In genomic region chr2:111500536-111501062, GRCh38 we compare ENCODE assay signal across 7 cellular contexts.
A peak's percentile ranks its signal among the peaks of the same experiment; 100 is the strongest.
DNase-seq lines count a peak whose midpoint lies in the region; ATAC-seq, FAIRE-seq and TF ChIP-seq lines count a peak whose summit lies in the region.
"Not testable (repeated sequence)": the region's sequence is repeated elsewhere in the genome, so short reads cannot be mapped to it uniquely, and the experiment has no call there.

No MANE protein-coding gene starts in this region.

- H3K4me1 ChIP-seq in CD4-positive, CD25-positive, alpha-beta regulatory T cell (ENCODE audit: control insufficient read depth, insufficient read depth, low read length, poor library complexity, severe bottlenecking); GM12878 (ENCODE audit: control insufficient read depth, insufficient read depth, low read length): not testable (repeated sequence)
- peaks cover 10% of the 10 kb centered on the region for H3K4me1 ChIP-seq in IMR-90 (ENCODE audit: control insufficient read depth, insufficient read depth, low read length)

- H3K36me3 ChIP-seq in CD4-positive, CD25-positive, alpha-beta regulatory T cell (ENCODE audit: control insufficient read depth, insufficient read depth, low read length); IMR-90 (ENCODE audit: control insufficient read depth, insufficient read depth, low read length); GM12878 (ENCODE audit: control insufficient read depth in 2 of 2, insufficient read depth in 2 of 2, low read length in 1 of 2): not testable (repeated sequence)

- TF ChIP-seq CTCF in IMR-90 (conservative IDR thresholded peaks at IDR 0.05; ENCODE audit: low read depth, low read length); GM12878 (IDR thresholded peaks at IDR 0.05 in 2 of 3, conservative IDR thresholded peaks at IDR 0.05 in 1 of 3; ENCODE audit: control insufficient read depth in 2 of 3, extremely low read depth in 1 of 3, insufficient read depth in 1 of 3, low read depth in 3 of 3, low read length in 3 of 3): not testable (repeated sequence)

- not testable (repeated sequence) for H2AK5ac ChIP-seq in IMR-90 (ENCODE audit: low read depth, low read length)

- WGBS in IMR-90 (ENCODE audit: extremely low coverage in 2 of 2, insufficient read length in 1 of 2), 2 experiments, result no CpG with 5 or more reads among the region's 3 CpGs
- WGBS in GM12878 (ENCODE audit: insufficient coverage, insufficient replicate concordance, low lambda C conversion rate, missing lambda C conversion rate), result 0% methylated on average over 2 of the region's 3 CpGs

- not testable (repeated sequence) for DNase-seq in CD4-positive, CD25-positive, alpha-beta regulatory T cell; GM12878 (ENCODE audit: low read depth, low spot score)
- DNase-seq in IMR-90 (peak; percentile 18), renal cortical epithelial cell (ENCODE audit: low read depth) (peak; percentile 16)

- not testable (repeated sequence) for H3K4me1 Mint-ChIP-seq in CD4-positive, CD25-positive, alpha-beta regulatory T cell

- POLR2A ChIA-PET in IMR-90 (lab: Charles Lee; ENCODE audit: unreplicated experiment); GM12878 (lab: Charles Lee): not testable (repeated sequence)

- FAIRE-seq in GM12878 (lab: Jason Lieb, UNC), result not testable (repeated sequence)

- H3K79me1 ChIP-seq in IMR-90 (ENCODE audit: low read depth in 1 of 2, low read length in 2 of 2), result peaks cover 3 to 12% of the 10 kb centered on the region in 2 experiments; a peak in 2 of 4 replicates

- not testable (repeated sequence) for H3K9me3 Mint-ChIP-seq in CD4-positive, CD25-positive, alpha-beta regulatory T cell

- not testable (repeated sequence) for H3K27me3 ChIP-seq in CD4-positive, CD25-positive, alpha-beta regulatory T cell (ENCODE audit: control insufficient read depth, insufficient read depth, low read length); IMR-90 (ENCODE audit: control insufficient read depth, insufficient read depth, low read length); GM12878 (replicated peaks in 1 of 2; ENCODE audit: control insufficient read depth in 2 of 2, insufficient read depth in 2 of 2, low read length in 1 of 2)

- peak overlapping the region; percentile 74 for H2BK5ac ChIP-seq in IMR-90 (ENCODE audit: low read depth, low read length, poor library complexity, severe bottlenecking)

- not testable (repeated sequence) for H3K4me3 ChIP-seq in CD4-positive, CD25-positive, alpha-beta regulatory T cell (ENCODE audit: low read depth, low read length); IMR-90 (ENCODE audit: insufficient read depth, low read depth, low read length); GM12878

- intact Hi-C loops in IMR-90 (cut with micrococcal nuclease); GM12878 (cut with micrococcal nuclease; ENCODE audit: unreplicated experiment): not testable (repeated sequence)

- not testable (repeated sequence) for H2AK9ac ChIP-seq in IMR-90 (replicated peaks; ENCODE audit: low read depth, low read length, poor library complexity)

- TSS peak; percentile 5 for BruUV-seq in IMR-90 (replicated peaks; lab: Mats Ljungman, UMichigan)
- BruUV-seq in GM12878 (replicated peaks; lab: Mats Ljungman, UMichigan), result not testable (repeated sequence)

- not testable (repeated sequence) for H4K20me1 ChIP-seq in IMR-90 (ENCODE audit: insufficient read depth, low read length); GM12878 (ENCODE audit: control insufficient read depth, insufficient read depth)

- SMC1A ChIA-PET in GM12878 (lab: Charles Lee; ENCODE audit: uncharacterized antibody, unreplicated experiment), result not testable (repeated sequence)

- not testable (repeated sequence) for TF ChIP-seq EP300 in GM12878 (IDR thresholded peaks at IDR 0.05; ENCODE audit: borderline replicate concordance in 1 of 2, control insufficient read depth in 1 of 2, low read depth in 2 of 2, low read length in 2 of 2)

- not testable (repeated sequence) for H3K36me3 Mint-ChIP-seq in CD4-positive, CD25-positive, alpha-beta regulatory T cell

- not testable (repeated sequence) for H2BK15ac ChIP-seq in IMR-90 (ENCODE audit: low read depth, low read length)

- not testable (repeated sequence) for H3K79me2 ChIP-seq in GM12878 (ENCODE audit: control insufficient read depth, insufficient read depth, low read length)

- H3K14ac ChIP-seq in IMR-90 (replicated peaks; ENCODE audit: low read depth, low read length), result not testable (repeated sequence)

- CTCF ChIA-PET in IMR-90 (lab: Yijun Ruan, JAX); GM12878 (lab: Yijun Ruan, JAX): not testable (repeated sequence)

- in situ Hi-C loops in IMR-90 (cut with MboI; ENCODE audit: low sequenced_read_pairs); GM12878 (cut with MboI): not testable (repeated sequence)

- H4K91ac ChIP-seq in IMR-90 (ENCODE audit: insufficient read depth, low read depth, low read length), result not testable (repeated sequence)

- not testable (repeated sequence) for H3K27ac ChIP-seq in CD4-positive, CD25-positive, alpha-beta regulatory T cell (ENCODE audit: insufficient read depth, low read length, poor library complexity, severe bottlenecking); IMR-90 (ENCODE audit: insufficient read depth, low read length); GM12878 (ENCODE audit: control insufficient read depth, insufficient read depth)

- H3K4me3 Mint-ChIP-seq in CD4-positive, CD25-positive, alpha-beta regulatory T cell, result peak overlapping the region in 1 of 4 donors; percentile 41

- H3K18ac ChIP-seq in IMR-90 (ENCODE audit: low read depth, low read length), result not testable (repeated sequence)

- H3K9ac ChIP-seq in IMR-90 (ENCODE audit: low read depth, low read length); GM12878 (ENCODE audit: control insufficient read depth, insufficient read depth, low read length): not testable (repeated sequence)

- H2BK120ac ChIP-seq in IMR-90 (ENCODE audit: low read depth, low read length), result not testable (repeated sequence)

- H4K5ac ChIP-seq in IMR-90 (ENCODE audit: low read depth, low read length), result not testable (repeated sequence)

- not testable (repeated sequence) for H4K8ac ChIP-seq in IMR-90 (ENCODE audit: low read depth in 2 of 2, low read length in 2 of 2)

- H3K27me3 Mint-ChIP-seq in CD4-positive, CD25-positive, alpha-beta regulatory T cell, result not testable (repeated sequence)

- not testable (repeated sequence) for H3K27ac Mint-ChIP-seq in CD4-positive, CD25-positive, alpha-beta regulatory T cell

- H3K9me3 ChIP-seq in CD4-positive, CD25-positive, alpha-beta regulatory T cell (ENCODE audit: control insufficient read depth in 2 of 2, low read length in 2 of 2); IMR-90 (ENCODE audit: control insufficient read depth, insufficient read depth, low read length); GM12878 (replicated peaks; ENCODE audit: control insufficient read depth, insufficient read depth, low read length): not testable (repeated sequence)

- H2AFZ ChIP-seq in IMR-90 (replicated peaks; ENCODE audit: low read length, poor library complexity); GM12878 (ENCODE audit: control insufficient read depth, low read depth, low read length): not testable (repeated sequence)

- not testable (repeated sequence) for H3K56ac ChIP-seq in IMR-90 (ENCODE audit: extremely low read depth, insufficient read depth, low read length)

- not testable (repeated sequence) for H3K9me1 ChIP-seq in IMR-90 (ENCODE audit: insufficient read depth, low read length)

- RAD21 ChIA-PET in GM12878 (lab: Charles Lee; ENCODE audit: unreplicated experiment), result not testable (repeated sequence)

- not testable (repeated sequence) for TF ChIP-seq RAD21 in IMR-90 (IDR thresholded peaks at IDR 0.05; ENCODE audit: low read length); GM12878 (IDR thresholded peaks at IDR 0.05; ENCODE audit: insufficient read depth, low read depth, low read length)

- peak; percentile 29 to 52 for ATAC-seq in CD4-positive, CD25-positive, alpha-beta regulatory T cell (ENCODE audit: low read depth in 2 of 2)
- ATAC-seq in GM21619 (IDR thresholded peaks at IDR 0.05; ENCODE audit: unreplicated experiment), result peak; percentile 84
- peak; percentile 58 for ATAC-seq in HG03175 (IDR thresholded peaks at IDR 0.05; ENCODE audit: unreplicated experiment)
- ATAC-seq in IMR-90 (ENCODE audit: low read depth), result peak; percentile 36
- ATAC-seq in activated CD4-positive, CD25-positive, alpha-beta regulatory T cell treated with anti-CD3 and anti-CD28 coated beads, Interleukin-2, amount 50 U/mL, for 24 hours, result peak; percentile 71 to 76
- peak; percentile 39; the same call in 2 of the 3 replicates for ATAC-seq in GM12878

- not testable (repeated sequence) for H3K23ac ChIP-seq in IMR-90 (ENCODE audit: low read depth, low read length)

- H2BK20ac ChIP-seq in IMR-90 (ENCODE audit: low read depth, low read length), result not testable (repeated sequence)

- H3K4me2 ChIP-seq in IMR-90 (ENCODE audit: low read depth, low read length); GM12878 (ENCODE audit: control insufficient read depth, insufficient read depth): not testable (repeated sequence)

- not testable (repeated sequence) for H3K4ac ChIP-seq in IMR-90 (ENCODE audit: low read depth, low read length)

- dilution Hi-C loops in IMR-90 (cut with HindIII; ENCODE audit: low sequenced_read_pairs, unreplicated experiment), result not testable (repeated sequence)

- TF ChIP-seq POLR2A in IMR-90 (IDR thresholded peaks at IDR 0.05; ENCODE audit: low read depth, low read length); GM12878 (IDR thresholded peaks at IDR 0.05; ENCODE audit: low read depth, low read length): not testable (repeated sequence)
